1 cellular context compared by ENCODE assay signal in the genomic region with DNA sequence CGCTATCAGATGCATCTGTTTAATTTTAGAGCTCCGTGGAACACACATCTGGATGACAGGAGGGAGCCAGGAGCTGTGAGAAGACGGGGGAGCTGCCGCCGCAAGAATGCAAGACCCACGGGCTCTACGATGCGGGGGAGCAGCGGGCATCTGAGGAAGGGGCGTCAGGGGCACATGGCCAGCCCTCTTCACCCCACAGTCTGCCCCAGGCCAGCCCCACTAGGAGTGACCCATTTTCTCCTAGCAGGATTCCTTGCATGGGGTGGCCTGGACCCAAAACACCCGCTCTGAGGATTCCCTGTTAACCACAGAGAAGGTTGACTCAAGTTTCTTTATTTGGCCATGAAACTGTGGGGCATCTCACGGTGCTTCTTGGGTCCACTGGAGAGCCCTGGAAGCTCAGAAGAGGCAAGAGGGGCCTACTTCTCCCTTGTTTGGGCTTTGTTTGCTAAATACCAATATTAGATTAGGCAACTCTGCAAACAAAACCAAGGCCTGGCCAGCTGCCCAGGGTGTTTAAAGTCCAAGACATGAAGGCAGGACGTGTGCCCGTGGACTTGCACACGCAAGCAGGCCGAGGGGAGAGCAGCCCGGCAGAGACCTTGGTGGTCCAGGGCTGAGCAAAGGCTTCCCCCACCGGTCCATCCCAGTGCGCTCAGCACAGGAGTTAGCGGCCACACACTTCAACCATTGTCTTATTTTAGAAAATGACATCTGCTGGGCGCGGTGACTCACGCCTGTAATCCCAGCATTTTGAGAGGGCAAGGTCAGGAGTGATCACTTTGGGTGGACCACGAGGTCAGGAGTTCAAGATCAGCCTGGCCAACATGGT.
TF ChIP-seq lines count a peak whose summit lies in the region.

No MANE protein-coding gene starts in this region.

TF ChIP-seq in HepG2, 621 proteins besides CTCF, POLR2A, EP300 and RAD21 (continued from another document and continues in another):
- TF ChIP-seq, protein P1, sequence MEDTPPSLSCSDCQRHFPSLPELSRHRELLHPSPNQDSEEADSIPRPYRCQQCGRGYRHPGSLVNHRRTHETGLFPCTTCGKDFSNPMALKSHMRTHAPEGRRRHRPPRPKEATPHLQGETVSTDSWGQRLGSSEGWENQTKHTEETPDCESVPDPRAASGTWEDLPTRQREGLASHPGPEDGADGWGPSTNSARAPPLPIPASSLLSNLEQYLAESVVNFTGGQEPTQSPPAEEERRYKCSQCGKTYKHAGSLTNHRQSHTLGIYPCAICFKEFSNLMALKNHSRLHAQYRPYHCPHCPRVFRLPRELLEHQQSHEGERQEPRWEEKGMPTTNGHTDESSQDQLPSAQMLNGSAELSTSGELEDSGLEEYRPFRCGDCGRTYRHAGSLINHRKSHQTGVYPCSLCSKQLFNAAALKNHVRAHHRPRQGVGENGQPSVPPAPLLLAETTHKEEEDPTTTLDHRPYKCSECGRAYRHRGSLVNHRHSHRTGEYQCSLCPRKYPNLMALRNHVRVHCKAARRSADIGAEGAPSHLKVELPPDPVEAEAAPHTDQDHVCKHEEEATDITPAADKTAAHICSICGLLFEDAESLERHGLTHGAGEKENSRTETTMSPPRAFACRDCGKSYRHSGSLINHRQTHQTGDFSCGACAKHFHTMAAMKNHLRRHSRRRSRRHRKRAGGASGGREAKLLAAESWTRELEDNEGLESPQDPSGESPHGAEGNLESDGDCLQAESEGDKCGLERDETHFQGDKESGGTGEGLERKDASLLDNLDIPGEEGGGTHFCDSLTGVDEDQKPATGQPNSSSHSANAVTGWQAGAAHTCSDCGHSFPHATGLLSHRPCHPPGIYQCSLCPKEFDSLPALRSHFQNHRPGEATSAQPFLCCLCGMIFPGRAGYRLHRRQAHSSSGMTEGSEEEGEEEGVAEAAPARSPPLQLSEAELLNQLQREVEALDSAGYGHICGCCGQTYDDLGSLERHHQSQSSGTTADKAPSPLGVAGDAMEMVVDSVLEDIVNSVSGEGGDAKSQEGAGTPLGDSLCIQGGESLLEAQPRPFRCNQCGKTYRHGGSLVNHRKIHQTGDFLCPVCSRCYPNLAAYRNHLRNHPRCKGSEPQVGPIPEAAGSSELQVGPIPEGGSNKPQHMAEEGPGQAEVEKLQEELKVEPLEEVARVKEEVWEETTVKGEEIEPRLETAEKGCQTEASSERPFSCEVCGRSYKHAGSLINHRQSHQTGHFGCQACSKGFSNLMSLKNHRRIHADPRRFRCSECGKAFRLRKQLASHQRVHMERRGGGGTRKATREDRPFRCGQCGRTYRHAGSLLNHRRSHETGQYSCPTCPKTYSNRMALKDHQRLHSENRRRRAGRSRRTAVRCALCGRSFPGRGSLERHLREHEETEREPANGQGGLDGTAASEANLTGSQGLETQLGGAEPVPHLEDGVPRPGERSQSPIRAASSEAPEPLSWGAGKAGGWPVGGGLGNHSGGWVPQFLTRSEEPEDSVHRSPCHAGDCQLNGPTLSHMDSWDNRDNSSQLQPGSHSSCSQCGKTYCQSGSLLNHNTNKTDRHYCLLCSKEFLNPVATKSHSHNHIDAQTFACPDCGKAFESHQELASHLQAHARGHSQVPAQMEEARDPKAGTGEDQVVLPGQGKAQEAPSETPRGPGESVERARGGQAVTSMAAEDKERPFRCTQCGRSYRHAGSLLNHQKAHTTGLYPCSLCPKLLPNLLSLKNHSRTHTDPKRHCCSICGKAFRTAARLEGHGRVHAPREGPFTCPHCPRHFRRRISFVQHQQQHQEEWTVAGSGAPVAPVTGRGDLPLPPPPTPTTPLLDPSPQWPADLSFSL (CRISPR knock-in tag; IDR thresholded peaks at IDR 0.05), result no peak; the same call in 1 of the 2 replicates
- TF ChIP-seq ZFP36L1 (CRISPR knock-in tag; IDR thresholded peaks at IDR 0.05) (peak; percentile 86; the same call in 1 of the 2 replicates), ZNF335 (CRISPR knock-in tag; IDR thresholded peaks at IDR 0.05) (0 out of 2 replicates have a peak, but pooled peaks have one; percentile 30), MEF2D (CRISPR knock-in tag; IDR thresholded peaks at IDR 0.05) (peak; percentile 94), THYN1 (CRISPR knock-in tag; IDR thresholded peaks at IDR 0.05; ENCODE audit: borderline replicate concordance, low read depth) (no peak), FIP1L1 (IDR thresholded peaks at IDR 0.05; ENCODE audit: borderline replicate concordance, insufficient read depth, low read depth, low read length) (no peak), ETV5 (CRISPR knock-in tag; IDR thresholded peaks at IDR 0.05; ENCODE audit: borderline replicate concordance) (peak; percentile 84), RAD51 (IDR thresholded peaks at IDR 0.05; ENCODE audit: borderline replicate concordance) (no peak), ZNF543 (CRISPR knock-in tag; IDR thresholded peaks at IDR 0.05) (no peak), ZNF317 (CRISPR knock-in tag; IDR thresholded peaks at IDR 0.05) (peak; percentile 57; the same call in 1 of the 2 replicates), ARNT (IDR thresholded peaks at IDR 0.05) (no peak), MED13 (CRISPR knock-in tag; IDR thresholded peaks at IDR 0.05) (peak; percentile 95), ZNF3 (CRISPR knock-in tag; IDR thresholded peaks at IDR 0.05) (no peak; the same call in 1 of the 2 replicates), ZNF510 (CRISPR knock-in tag; IDR thresholded peaks at IDR 0.05; ENCODE audit: low read depth) (no peak), ADNP (CRISPR knock-in tag; IDR thresholded peaks at IDR 0.05) (no peak; the same call in 1 of the 2 replicates), ZNF446 (CRISPR knock-in tag; IDR thresholded peaks at IDR 0.05) (no peak), NCOA5 (CRISPR knock-in tag; IDR thresholded peaks at IDR 0.05) (0 out of 2 replicates have a peak, but pooled peaks have one; percentile 54), IRF2 (CRISPR knock-in tag; IDR thresholded peaks at IDR 0.05) (peak; percentile 89), ELF4 (CRISPR knock-in tag; IDR thresholded peaks at IDR 0.05; ENCODE audit: borderline replicate concordance) (no peak; the same call in 1 of the 2 replicates), ZNF569 (CRISPR knock-in tag; IDR thresholded peaks at IDR 0.05; ENCODE audit: borderline replicate concordance) (no peak), SRSF1 (optimal IDR thresholded peaks at IDR 0.05; ENCODE audit: low read depth, low read length) (no peak), NFKB2 (CRISPR knock-in tag; IDR thresholded peaks at IDR 0.05; ENCODE audit: borderline replicate concordance) (peak; percentile 42)
- TF ChIP-seq, protein P2, sequence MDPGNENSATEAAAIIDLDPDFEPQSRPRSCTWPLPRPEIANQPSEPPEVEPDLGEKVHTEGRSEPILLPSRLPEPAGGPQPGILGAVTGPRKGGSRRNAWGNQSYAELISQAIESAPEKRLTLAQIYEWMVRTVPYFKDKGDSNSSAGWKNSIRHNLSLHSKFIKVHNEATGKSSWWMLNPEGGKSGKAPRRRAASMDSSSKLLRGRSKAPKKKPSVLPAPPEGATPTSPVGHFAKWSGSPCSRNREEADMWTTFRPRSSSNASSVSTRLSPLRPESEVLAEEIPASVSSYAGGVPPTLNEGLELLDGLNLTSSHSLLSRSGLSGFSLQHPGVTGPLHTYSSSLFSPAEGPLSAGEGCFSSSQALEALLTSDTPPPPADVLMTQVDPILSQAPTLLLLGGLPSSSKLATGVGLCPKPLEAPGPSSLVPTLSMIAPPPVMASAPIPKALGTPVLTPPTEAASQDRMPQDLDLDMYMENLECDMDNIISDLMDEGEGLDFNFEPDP (CRISPR knock-in tag; conservative IDR thresholded peaks at IDR 0.05), result no peak
- TF ChIP-seq, protein P3, sequence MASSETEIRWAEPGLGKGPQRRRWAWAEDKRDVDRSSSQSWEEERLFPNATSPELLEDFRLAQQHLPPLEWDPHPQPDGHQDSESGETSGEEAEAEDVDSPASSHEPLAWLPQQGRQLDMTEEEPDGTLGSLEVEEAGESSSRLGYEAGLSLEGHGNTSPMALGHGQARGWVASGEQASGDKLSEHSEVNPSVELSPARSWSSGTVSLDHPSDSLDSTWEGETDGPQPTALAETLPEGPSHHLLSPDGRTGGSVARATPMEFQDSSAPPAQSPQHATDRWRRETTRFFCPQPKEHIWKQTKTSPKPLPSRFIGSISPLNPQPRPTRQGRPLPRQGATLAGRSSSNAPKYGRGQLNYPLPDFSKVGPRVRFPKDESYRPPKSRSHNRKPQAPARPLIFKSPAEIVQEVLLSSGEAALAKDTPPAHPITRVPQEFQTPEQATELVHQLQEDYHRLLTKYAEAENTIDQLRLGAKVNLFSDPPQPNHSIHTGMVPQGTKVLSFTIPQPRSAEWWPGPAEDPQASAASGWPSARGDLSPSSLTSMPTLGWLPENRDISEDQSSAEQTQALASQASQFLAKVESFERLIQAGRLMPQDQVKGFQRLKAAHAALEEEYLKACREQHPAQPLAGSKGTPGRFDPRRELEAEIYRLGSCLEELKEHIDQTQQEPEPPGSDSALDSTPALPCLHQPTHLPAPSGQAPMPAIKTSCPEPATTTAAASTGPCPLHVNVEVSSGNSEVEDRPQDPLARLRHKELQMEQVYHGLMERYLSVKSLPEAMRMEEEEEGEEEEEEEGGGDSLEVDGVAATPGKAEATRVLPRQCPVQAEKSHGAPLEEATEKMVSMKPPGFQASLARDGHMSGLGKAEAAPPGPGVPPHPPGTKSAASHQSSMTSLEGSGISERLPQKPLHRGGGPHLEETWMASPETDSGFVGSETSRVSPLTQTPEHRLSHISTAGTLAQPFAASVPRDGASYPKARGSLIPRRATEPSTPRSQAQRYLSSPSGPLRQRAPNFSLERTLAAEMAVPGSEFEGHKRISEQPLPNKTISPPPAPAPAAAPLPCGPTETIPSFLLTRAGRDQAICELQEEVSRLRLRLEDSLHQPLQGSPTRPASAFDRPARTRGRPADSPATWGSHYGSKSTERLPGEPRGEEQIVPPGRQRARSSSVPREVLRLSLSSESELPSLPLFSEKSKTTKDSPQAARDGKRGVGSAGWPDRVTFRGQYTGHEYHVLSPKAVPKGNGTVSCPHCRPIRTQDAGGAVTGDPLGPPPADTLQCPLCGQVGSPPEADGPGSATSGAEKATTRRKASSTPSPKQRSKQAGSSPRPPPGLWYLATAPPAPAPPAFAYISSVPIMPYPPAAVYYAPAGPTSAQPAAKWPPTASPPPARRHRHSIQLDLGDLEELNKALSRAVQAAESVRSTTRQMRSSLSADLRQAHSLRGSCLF (CRISPR knock-in tag; IDR thresholded peaks at IDR 0.05; ENCODE audit: borderline replicate concordance), result no peak; the same call in 1 of the 2 replicates
- TF ChIP-seq, protein P4, sequence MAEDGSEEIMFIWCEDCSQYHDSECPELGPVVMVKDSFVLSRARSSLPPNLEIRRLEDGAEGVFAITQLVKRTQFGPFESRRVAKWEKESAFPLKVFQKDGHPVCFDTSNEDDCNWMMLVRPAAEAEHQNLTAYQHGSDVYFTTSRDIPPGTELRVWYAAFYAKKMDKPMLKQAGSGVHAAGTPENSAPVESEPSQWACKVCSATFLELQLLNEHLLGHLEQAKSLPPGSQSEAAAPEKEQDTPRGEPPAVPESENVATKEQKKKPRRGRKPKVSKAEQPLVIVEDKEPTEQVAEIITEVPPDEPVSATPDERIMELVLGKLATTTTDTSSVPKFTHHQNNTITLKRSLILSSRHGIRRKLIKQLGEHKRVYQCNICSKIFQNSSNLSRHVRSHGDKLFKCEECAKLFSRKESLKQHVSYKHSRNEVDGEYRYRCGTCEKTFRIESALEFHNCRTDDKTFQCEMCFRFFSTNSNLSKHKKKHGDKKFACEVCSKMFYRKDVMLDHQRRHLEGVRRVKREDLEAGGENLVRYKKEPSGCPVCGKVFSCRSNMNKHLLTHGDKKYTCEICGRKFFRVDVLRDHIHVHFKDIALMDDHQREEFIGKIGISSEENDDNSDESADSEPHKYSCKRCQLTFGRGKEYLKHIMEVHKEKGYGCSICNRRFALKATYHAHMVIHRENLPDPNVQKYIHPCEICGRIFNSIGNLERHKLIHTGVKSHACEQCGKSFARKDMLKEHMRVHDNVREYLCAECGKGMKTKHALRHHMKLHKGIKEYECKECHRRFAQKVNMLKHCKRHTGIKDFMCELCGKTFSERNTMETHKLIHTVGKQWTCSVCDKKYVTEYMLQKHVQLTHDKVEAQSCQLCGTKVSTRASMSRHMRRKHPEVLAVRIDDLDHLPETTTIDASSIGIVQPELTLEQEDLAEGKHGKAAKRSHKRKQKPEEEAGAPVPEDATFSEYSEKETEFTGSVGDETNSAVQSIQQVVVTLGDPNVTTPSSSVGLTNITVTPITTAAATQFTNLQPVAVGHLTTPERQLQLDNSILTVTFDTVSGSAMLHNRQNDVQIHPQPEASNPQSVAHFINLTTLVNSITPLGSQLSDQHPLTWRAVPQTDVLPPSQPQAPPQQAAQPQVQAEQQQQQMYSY (CRISPR knock-in tag; IDR thresholded peaks at IDR 0.05), result peak; percentile 24; the same call in 1 of the 2 replicates
- TF ChIP-seq, protein P5, sequence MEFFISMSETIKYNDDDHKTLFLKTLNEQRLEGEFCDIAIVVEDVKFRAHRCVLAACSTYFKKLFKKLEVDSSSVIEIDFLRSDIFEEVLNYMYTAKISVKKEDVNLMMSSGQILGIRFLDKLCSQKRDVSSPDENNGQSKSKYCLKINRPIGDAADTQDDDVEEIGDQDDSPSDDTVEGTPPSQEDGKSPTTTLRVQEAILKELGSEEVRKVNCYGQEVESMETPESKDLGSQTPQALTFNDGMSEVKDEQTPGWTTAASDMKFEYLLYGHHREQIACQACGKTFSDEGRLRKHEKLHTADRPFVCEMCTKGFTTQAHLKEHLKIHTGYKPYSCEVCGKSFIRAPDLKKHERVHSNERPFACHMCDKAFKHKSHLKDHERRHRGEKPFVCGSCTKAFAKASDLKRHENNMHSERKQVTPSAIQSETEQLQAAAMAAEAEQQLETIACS (CRISPR knock-in tag; IDR thresholded peaks at IDR 0.05), result no peak
- TF ChIP-seq, protein P6, sequence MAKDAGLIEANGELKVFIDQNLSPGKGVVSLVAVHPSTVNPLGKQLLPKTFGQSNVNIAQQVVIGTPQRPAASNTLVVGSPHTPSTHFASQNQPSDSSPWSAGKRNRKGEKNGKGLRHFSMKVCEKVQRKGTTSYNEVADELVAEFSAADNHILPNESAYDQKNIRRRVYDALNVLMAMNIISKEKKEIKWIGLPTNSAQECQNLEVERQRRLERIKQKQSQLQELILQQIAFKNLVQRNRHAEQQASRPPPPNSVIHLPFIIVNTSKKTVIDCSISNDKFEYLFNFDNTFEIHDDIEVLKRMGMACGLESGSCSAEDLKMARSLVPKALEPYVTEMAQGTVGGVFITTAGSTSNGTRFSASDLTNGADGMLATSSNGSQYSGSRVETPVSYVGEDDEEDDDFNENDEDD (CRISPR knock-in tag; IDR thresholded peaks at IDR 0.05; ENCODE audit: borderline replicate concordance), result peak; percentile 29; the same call in 1 of the 2 replicates
- TF ChIP-seq, protein P7, sequence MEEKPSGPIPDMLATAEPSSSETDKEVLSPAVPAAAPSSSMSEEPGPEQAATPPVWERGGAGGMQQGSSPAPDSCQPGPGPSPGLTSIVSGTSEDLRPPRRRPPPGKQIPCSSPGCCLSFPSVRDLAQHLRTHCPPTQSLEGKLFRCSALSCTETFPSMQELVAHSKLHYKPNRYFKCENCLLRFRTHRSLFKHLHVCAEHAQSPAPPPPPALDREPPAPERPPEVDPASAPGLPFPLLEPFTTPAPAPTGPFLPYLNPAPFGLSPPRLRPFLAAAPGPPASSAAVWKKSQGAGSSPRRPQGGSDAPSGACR (CRISPR knock-in tag; IDR thresholded peaks at IDR 0.05), result peak; percentile 99
- TF ChIP-seq, protein P8, sequence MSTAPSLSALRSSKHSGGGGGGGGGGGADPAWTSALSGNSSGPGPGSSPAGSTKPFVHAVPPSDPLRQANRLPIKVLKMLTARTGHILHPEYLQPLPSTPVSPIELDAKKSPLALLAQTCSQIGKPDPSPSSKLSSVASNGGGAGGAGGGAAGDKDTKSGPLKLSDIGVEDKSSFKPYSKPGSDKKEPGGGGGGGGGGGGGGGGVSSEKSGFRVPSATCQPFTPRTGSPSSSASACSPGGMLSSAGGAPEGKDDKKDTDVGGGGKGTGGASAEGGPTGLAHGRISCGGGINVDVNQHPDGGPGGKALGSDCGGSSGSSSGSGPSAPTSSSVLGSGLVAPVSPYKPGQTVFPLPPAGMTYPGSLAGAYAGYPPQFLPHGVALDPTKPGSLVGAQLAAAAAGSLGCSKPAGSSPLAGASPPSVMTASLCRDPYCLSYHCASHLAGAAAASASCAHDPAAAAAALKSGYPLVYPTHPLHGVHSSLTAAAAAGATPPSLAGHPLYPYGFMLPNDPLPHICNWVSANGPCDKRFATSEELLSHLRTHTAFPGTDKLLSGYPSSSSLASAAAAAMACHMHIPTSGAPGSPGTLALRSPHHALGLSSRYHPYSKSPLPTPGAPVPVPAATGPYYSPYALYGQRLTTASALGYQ (CRISPR knock-in tag; IDR thresholded peaks at IDR 0.05), result peak; percentile 96
